In the genomic region with DNA sequence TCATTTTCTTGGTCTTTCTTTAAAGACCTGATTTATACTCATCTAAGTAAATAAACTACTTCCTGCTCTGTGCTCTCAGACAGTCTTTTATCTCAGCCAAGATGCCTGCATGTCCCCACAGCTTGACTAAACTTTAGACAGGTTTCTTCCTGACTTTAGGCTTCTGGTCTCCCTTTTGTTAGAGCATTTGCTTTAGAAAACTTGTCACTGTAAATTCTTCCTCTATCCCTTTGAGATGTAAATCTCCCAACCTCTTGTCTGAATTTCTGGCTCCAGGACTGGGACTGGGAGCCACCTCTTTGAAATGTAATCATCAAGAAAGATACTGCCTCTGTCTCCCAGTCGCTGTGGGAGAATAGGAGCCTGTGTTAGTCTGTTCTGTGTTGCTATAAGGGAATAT, we compare ENCODE assay signal across 18 cellular contexts.
"Had no signal": no experiment of that assay in that cellular context is flagged by ENCODE, and none has a peak within 500 bp of the region (broad histone marks: within the 10 kb centered on the region; RNA-seq: fewer than 3 reads in every experiment).

No MANE protein-coding gene starts in this region.

- H3K4me3 ChIP-seq: lower lobe of right lung, pancreas, right lobe of liver, thoracic aorta, tibial nerve, upper lobe of left lung had no signal

- H3K27me3 Mint-ChIP-seq: effector memory CD8-positive, alpha-beta T cell; memory B cell; stimulated activated naive B cell treated with anti-CD40 and anti-IgM and Interleukin-4, amounts not matched to agents 10 μg/mL and 1 μg/mL and 100 μg/mL, for 72 hours; stimulated activated naive CD8-positive, alpha-beta T cell treated with anti-CD3 and anti-CD28 coated beads, Interleukin-15, Interleukin-2, amounts not matched to agents 100 ng/mL and 50 ng/mL, for 24 hours had no signal

- H3K4me1 ChIP-seq: lower lobe of right lung, pancreas, right lobe of liver, tibial nerve, upper lobe of left lung had no signal

- H3K36me3 ChIP-seq: lower lobe of right lung, neutrophil, pancreas, right lobe of liver, thoracic aorta, tibial nerve, upper lobe of left lung had no signal

- H3K27me3 ChIP-seq: neutrophil, pancreas, right lobe of liver, tibial nerve, upper lobe of left lung had no signal

- H3K4me3 Mint-ChIP-seq: effector memory CD8-positive, alpha-beta T cell; memory B cell; natural killer cell; stimulated activated naive B cell treated with anti-CD40 and anti-IgM and Interleukin-4, amounts not matched to agents 10 μg/mL and 1 μg/mL and 100 μg/mL, for 72 hours; stimulated activated naive CD8-positive, alpha-beta T cell treated with anti-CD3 and anti-CD28 coated beads, Interleukin-15, Interleukin-2, amounts not matched to agents 100 ng/mL and 50 ng/mL, for 24 hours had no signal

- H3K9me3 ChIP-seq: lower lobe of right lung, neutrophil, pancreas, right lobe of liver, thoracic aorta, tibial nerve, upper lobe of left lung had no signal

- DNase-seq: cortex of kidney; effector memory CD8-positive, alpha-beta T cell; hypothalamus; left ventricle myocardium superior; lower lobe of right lung; natural killer cell; pancreas; right lobe of liver; small intestine; stimulated activated CD4-positive, alpha-beta T cell treated with anti-CD3 and anti-CD28 coated beads, Interleukin-15, amount 100 ng/mL, for 24 hours; stimulated activated CD4-positive, alpha-beta T cell treated with anti-CD3 and anti-CD28 coated beads, Interleukin-2, amount 100 ng/mL, for 48 hours; stimulated activated naive B cell treated with anti-CD40 and anti-IgM and Interleukin-4, amounts not matched to agents 10 μg/mL and 1 μg/mL and 100 μg/mL, for 72 hours; upper lobe of left lung had no signal

- H3K4me1 Mint-ChIP-seq: memory B cell; natural killer cell; stimulated activated naive B cell treated with anti-CD40 and anti-IgM and Interleukin-4, amounts not matched to agents 10 μg/mL and 1 μg/mL and 100 μg/mL, for 72 hours had no signal

- H3K27ac Mint-ChIP-seq: effector memory CD8-positive, alpha-beta T cell; memory B cell; natural killer cell; stimulated activated naive B cell treated with anti-CD40 and anti-IgM and Interleukin-4, amounts not matched to agents 10 μg/mL and 1 μg/mL and 100 μg/mL, for 72 hours; stimulated activated naive CD8-positive, alpha-beta T cell treated with anti-CD3 and anti-CD28 coated beads, Interleukin-15, Interleukin-2, amounts not matched to agents 100 ng/mL and 50 ng/mL, for 24 hours had no signal

- H3K27ac ChIP-seq: lower lobe of right lung, neutrophil, pancreas, right lobe of liver, thoracic aorta, tibial nerve, upper lobe of left lung had no signal

- ATAC-seq: effector memory CD8-positive, alpha-beta T cell; left ventricle myocardium superior; lower lobe of right lung; natural killer cell; pancreas; right lobe of liver; stimulated activated naive B cell treated with anti-CD40 and anti-IgM and Interleukin-4, amounts not matched to agents 10 μg/mL and 1 μg/mL and 100 μg/mL, for 72 hours had no signal

- H3K36me3 Mint-ChIP-seq: memory B cell; natural killer cell; stimulated activated naive B cell treated with anti-CD40 and anti-IgM and Interleukin-4, amounts not matched to agents 10 μg/mL and 1 μg/mL and 100 μg/mL, for 72 hours had no signal
